In the genomic region with DNA sequence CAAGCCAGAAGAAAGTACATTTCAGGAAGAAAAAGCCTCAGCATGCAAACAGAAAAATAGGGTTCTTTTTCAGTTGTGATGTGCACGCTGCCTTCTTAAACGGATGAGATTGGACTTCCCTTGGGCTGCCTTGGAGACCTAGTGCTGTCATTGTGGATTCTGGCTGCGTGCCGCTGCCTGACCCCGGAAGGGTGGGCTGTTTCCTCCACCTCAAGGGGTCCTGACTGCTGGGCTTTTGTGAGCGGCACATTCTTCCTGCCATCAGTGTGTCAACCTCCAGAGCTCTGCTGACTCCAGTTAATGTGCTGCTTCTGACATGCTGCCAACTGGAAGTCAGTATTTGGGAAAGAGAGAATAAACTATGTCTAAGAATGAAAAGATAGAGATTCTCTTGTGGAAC, we compare ENCODE assay signal across 2 cellular contexts.
A peak's percentile ranks its signal among the peaks of the same experiment; 100 is the strongest.
TF ChIP-seq lines count a peak whose summit lies in the region.

No MANE protein-coding gene starts in this region.

TF ChIP-seq in WTC11, 78 proteins besides CTCF, POLR2A, EP300 and RAD21:
- TF ChIP-seq FOXJ3 (CRISPR knock-in tag; IDR thresholded peaks at IDR 0.05; ENCODE audit: borderline replicate concordance): no peak
- TF ChIP-seq NR1H2 (CRISPR knock-in tag; IDR thresholded peaks at IDR 0.05): no peak
- TF ChIP-seq STAT6 (CRISPR knock-in tag; conservative IDR thresholded peaks at IDR 0.05; ENCODE audit: low read depth): no peak
- TF ChIP-seq IRF2 (CRISPR knock-in tag; IDR thresholded peaks at IDR 0.05; ENCODE audit: borderline replicate concordance, low read depth): no peak

TF ChIP-seq in endothelial cell of umbilical vein, 7 proteins besides CTCF, POLR2A, EP300 and RAD21:
- TF ChIP-seq POLR2AphosphoS5 (IDR thresholded peaks at IDR 0.05; ENCODE audit: insufficient read depth, low read depth, low read length) (peak; percentile 48), EZH2 (IDR thresholded peaks at IDR 0.05; ENCODE audit: borderline replicate concordance, low read depth, low read length, severe bottlenecking) (no peak)
